8 cellular contexts compared by ENCODE assay signal in genomic region chr3:143119974-143120715, GRCh38. TPM values are rescaled to one million over a fixed set of nuclear protein-coding genes. Genes with fewer than 3 reads are reported as not detected.
DNase-seq lines count a peak whose midpoint lies in the region; ATAC-seq and TF ChIP-seq lines count a peak whose summit lies in the region.

No MANE protein-coding gene starts in this region.

- H3K9ac ChIP-seq in BLaER1: peak overlapping the region; percentile 65

- peak overlapping the region; percentile 49 for H3K27ac Mint-ChIP-seq in stimulated activated naive CD8-positive, alpha-beta T cell treated with anti-CD3 and anti-CD28 coated beads, Interleukin-15, Interleukin-2, amounts not matched to agents 100 ng/mL and 50 ng/mL, for 24 hours

- H3K36me3 ChIP-seq in BLaER1: no peaks in the 10 kb centered on the region
- H3K36me3 ChIP-seq in mesodermal cell (ENCODE audit: control insufficient read depth, insufficient read depth, low read length): no peaks in the 10 kb centered on the region

- H3K27ac ChIP-seq in BLaER1 (no peak overlapping the region), HL-60 (replicated peaks) (no peak overlapping the region), mesodermal cell (ENCODE audit: low read depth, low read length, severe bottlenecking) (no peak overlapping the region)

- H3K9me3 Mint-ChIP-seq in stimulated activated naive CD8-positive, alpha-beta T cell treated with anti-CD3 and anti-CD28 coated beads, Interleukin-15, Interleukin-2, amounts not matched to agents 100 ng/mL and 50 ng/mL, for 24 hours: no peaks in the 10 kb centered on the region

- H3K27me3 ChIP-seq in BLaER1 (peaks cover 34% of the 10 kb centered on the region), HL-60 (ENCODE audit: insufficient read depth, poor library complexity, severe bottlenecking) (peaks cover 65% of the 10 kb centered on the region)

- TF ChIP-seq CTCF in HL-60 (IDR thresholded peaks at IDR 0.05; ENCODE audit: insufficient read depth, low read length): no peak

- H3K4me1 Mint-ChIP-seq in stimulated activated naive CD8-positive, alpha-beta T cell treated with anti-CD3 and anti-CD28 coated beads, Interleukin-15, Interleukin-2, amounts not matched to agents 100 ng/mL and 50 ng/mL, for 24 hours (ENCODE audit: low read depth): peaks cover 39% of the 10 kb centered on the region

- H3K27me3 Mint-ChIP-seq in stimulated activated naive CD8-positive, alpha-beta T cell treated with anti-CD3 and anti-CD28 coated beads, Interleukin-15, Interleukin-2, amounts not matched to agents 100 ng/mL and 50 ng/mL, for 24 hours: no peaks in the 10 kb centered on the region

- WGBS in mesodermal cell (ENCODE audit: insufficient coverage in 2 of 2), 2 experiments: 0% methylated on average over 51 to 80 of the region's 85 CpGs

- DNase-seq in HL-60 (ENCODE audit: low read depth in 1 of 2, low spot score in 1 of 2): no peak
- DNase-seq in effector CD8-positive, alpha-beta T cell (lab: John Stamatoyannopoulos, UW): peak; percentile 26

- H3K36me3 Mint-ChIP-seq in stimulated activated naive CD8-positive, alpha-beta T cell treated with anti-CD3 and anti-CD28 coated beads, Interleukin-15, Interleukin-2, amounts not matched to agents 100 ng/mL and 50 ng/mL, for 24 hours (ENCODE audit: low read depth): no peaks in the 10 kb centered on the region

- H3K9me3 ChIP-seq in BLaER1 (peaks cover 17% of the 10 kb centered on the region), mesodermal cell (ENCODE audit: control insufficient read depth, low read length) (no peaks in the 10 kb centered on the region)

- peak overlapping the region; percentile 78 for H3K4me3 ChIP-seq in BLaER1
- H3K4me3 ChIP-seq in HL-60 (replicated peaks; ENCODE audit: insufficient read depth, low read length): peak overlapping the region; percentile 63
- peak overlapping the region; percentile 65 for H3K4me3 ChIP-seq in mesodermal cell (ENCODE audit: extremely low read depth, insufficient read depth, low read length, poor library complexity, severe bottlenecking)

- peak; percentile 7 for ATAC-seq in GM19452 (IDR thresholded peaks at IDR 0.05; ENCODE audit: unreplicated experiment)
- ATAC-seq in activated CD4-positive, CD25-positive, alpha-beta regulatory T cell treated with anti-CD3 and anti-CD28 coated beads, Interleukin-2, amount 50 U/mL, for 24 hours: peak; percentile 1 to 6
- ATAC-seq in HG03039 (IDR thresholded peaks at IDR 0.05; ENCODE audit: unreplicated experiment): no peak

- H4K20me1 ChIP-seq in BLaER1: no peaks in the 10 kb centered on the region

- H3K4me2 ChIP-seq in BLaER1: peak overlapping the region; percentile 100

- H3K4me1 ChIP-seq in BLaER1 (peaks cover 25% of the 10 kb centered on the region; the same call in 1 of the 2 replicates), mesodermal cell (ENCODE audit: control insufficient read depth, insufficient read depth, low read length, poor library complexity, severe bottlenecking) (peaks cover 6% of the 10 kb centered on the region)

- peak overlapping the region; percentile 88 for H3K4me3 Mint-ChIP-seq in stimulated activated naive CD8-positive, alpha-beta T cell treated with anti-CD3 and anti-CD28 coated beads, Interleukin-15, Interleukin-2, amounts not matched to agents 100 ng/mL and 50 ng/mL, for 24 hours

RNA-seq across cellular contexts. Expression of gene CHST2, which starts 0.6 kb away (rescaled TPM):
- 6.6 TPM for polyA plus RNA-seq in mesodermal cell (2013, experiment 1 of 2)
- 5.1 TPM for polyA plus RNA-seq in mesodermal cell (2013, experiment 2 of 2)
